33 cellular contexts compared by ENCODE assay signal in genomic region chr4:102647117-102647516, GRCh38.
"Had no signal": no experiment of that assay in that cellular context is flagged by ENCODE, and none has a peak within 500 bp of the region (broad histone marks: within the 10 kb centered on the region; RNA-seq: fewer than 3 reads in every experiment).

No MANE protein-coding gene starts in this region.

- DNase-seq: activated CD4-positive, alpha-beta memory T cell treated with anti-CD3 and anti-CD28 coated beads, Interleukin-2, amount 10 ng/mL, durations not matched to agents 7 days and 5 days; activated CD4-positive, alpha-beta T cell treated with anti-CD3 and anti-CD28 coated beads for 1 hour; activated CD4-positive, alpha-beta T cell treated with anti-CD3 and anti-CD28 coated beads for 48 hours; activated CD4-positive, CD25-positive, alpha-beta regulatory T cell; activated CD8-positive, alpha-beta memory T cell treated with anti-CD3 and anti-CD28 coated beads for 24 hours; activated CD8-positive, alpha-beta memory T cell treated with anti-CD3 and anti-CD28 coated beads, Interleukin-2, amount 10 ng/mL, durations not matched to agents 7 days and 5 days; activated CD8-positive, alpha-beta memory T cell treated with anti-CD3 and anti-CD28 coated beads, Interleukin-2, amount 50 U/mL, for 48 hours; activated effector memory CD4-positive, alpha-beta T cell treated with Interleukin-2 at 50 U/mL for 16 hours; activated naive CD4-positive, alpha-beta T cell treated with anti-CD3 and anti-CD28 coated beads, Interleukin-2, amount 10 ng/mL, durations not matched to agents 7 days and 5 days; activated naive CD8-positive, alpha-beta T cell treated with anti-CD3 and anti-CD28 coated beads, Interleukin-2, amount 50 U/mL, for 24 hours; activated T-cell treated with anti-CD3 and anti-CD28 coated beads, Interleukin-2, amount 50 U/mL, for 48 hours; anterior cingulate cortex; central memory CD4-positive, alpha-beta T cell; NCI-H1105 treated with DMSO at 0.1 percent for 48 hours; NCI-H1436; NCI-H1694 treated with DMSO at 0.1 percent for 48 hours; NCI-H2029 treated with DMSO at 0.1 percent for 48 hours; NCI-H2107; NCI-H2171; NCI-H510A; NCI-H526; NCI-H748 treated with DMSO at 0.1 percent for 48 hours; NK-92 treated with Interleukin-12 subunit alpha and Interleukin-12 subunit beta, amount 100 ng/mL, for 24 hours; PC-3; Peyer's patch; RPMI8226; SW 1271; T1000; WERI-Rb-1 had no signal

- H3K4me3 ChIP-seq: K562, Peyer's patch had no signal

- H3K9me3 ChIP-seq: Peyer's patch had no signal

- H3K4me1 Mint-ChIP-seq: activated CD4-positive, alpha-beta memory T cell treated with anti-CD3 and anti-CD28 coated beads, Interleukin-2, amount 10 ng/mL, durations not matched to agents 7 days and 5 days; activated CD8-positive, alpha-beta memory T cell treated with anti-CD3 and anti-CD28 coated beads, Interleukin-2, amount 10 ng/mL, durations not matched to agents 7 days and 5 days; brain had no signal

- H3K4me1 ChIP-seq: Peyer's patch had no signal

- FAIRE-seq: bronchial epithelial cell had no signal

- ATAC-seq: activated CD8-positive, alpha-beta memory T cell treated with anti-CD3 and anti-CD28 coated beads, Interleukin-2, amount 10 ng/mL, durations not matched to agents 7 days and 5 days; activated naive CD8-positive, alpha-beta T cell treated with anti-CD3 and anti-CD28 coated beads, Interleukin-2, amount 50 U/mL, for 24 hours; K562; PC-3 had no signal

- H3K27me3 ChIP-seq: Peyer's patch had no signal

- H3K27ac Mint-ChIP-seq: activated CD4-positive, alpha-beta memory T cell treated with anti-CD3 and anti-CD28 coated beads, Interleukin-2, amount 10 ng/mL, durations not matched to agents 7 days and 5 days; activated CD8-positive, alpha-beta memory T cell treated with anti-CD3 and anti-CD28 coated beads, Interleukin-2, amount 10 ng/mL, durations not matched to agents 7 days and 5 days; activated naive CD4-positive, alpha-beta T cell treated with anti-CD3 and anti-CD28 coated beads, Interleukin-2, amount 10 ng/mL, durations not matched to agents 7 days and 5 days; activated naive CD8-positive, alpha-beta T cell; activated naive CD8-positive, alpha-beta T cell treated with anti-CD3 and anti-CD28 coated beads, Interleukin-2, amount 50 U/mL, for 24 hours had no signal

- H3K9me3 Mint-ChIP-seq: activated CD4-positive, alpha-beta memory T cell treated with anti-CD3 and anti-CD28 coated beads, Interleukin-2, amount 10 ng/mL, durations not matched to agents 7 days and 5 days; activated naive CD4-positive, alpha-beta T cell treated with anti-CD3 and anti-CD28 coated beads, Interleukin-2, amount 10 ng/mL, durations not matched to agents 7 days and 5 days; activated naive CD8-positive, alpha-beta T cell treated with anti-CD3 and anti-CD28 coated beads, Interleukin-2, amount 50 U/mL, for 24 hours had no signal

- H3K27ac ChIP-seq: Peyer's patch, WERI-Rb-1 had no signal

- H3K4me3 Mint-ChIP-seq: activated CD4-positive, alpha-beta memory T cell treated with anti-CD3 and anti-CD28 coated beads, Interleukin-2, amount 10 ng/mL, durations not matched to agents 7 days and 5 days; activated CD8-positive, alpha-beta memory T cell treated with anti-CD3 and anti-CD28 coated beads, Interleukin-2, amount 10 ng/mL, durations not matched to agents 7 days and 5 days; activated naive CD4-positive, alpha-beta T cell treated with anti-CD3 and anti-CD28 coated beads, Interleukin-2, amount 10 ng/mL, durations not matched to agents 7 days and 5 days; activated naive CD8-positive, alpha-beta T cell; activated naive CD8-positive, alpha-beta T cell treated with anti-CD3 and anti-CD28 coated beads, Interleukin-2, amount 50 U/mL, for 24 hours; brain had no signal

- H3K27me3 Mint-ChIP-seq: activated CD4-positive, alpha-beta memory T cell treated with anti-CD3 and anti-CD28 coated beads, Interleukin-2, amount 10 ng/mL, durations not matched to agents 7 days and 5 days; activated CD8-positive, alpha-beta memory T cell treated with anti-CD3 and anti-CD28 coated beads, Interleukin-2, amount 10 ng/mL, durations not matched to agents 7 days and 5 days; activated naive CD4-positive, alpha-beta T cell treated with anti-CD3 and anti-CD28 coated beads, Interleukin-2, amount 10 ng/mL, durations not matched to agents 7 days and 5 days; activated naive CD8-positive, alpha-beta T cell; activated naive CD8-positive, alpha-beta T cell treated with anti-CD3 and anti-CD28 coated beads, Interleukin-2, amount 50 U/mL, for 24 hours; brain had no signal
